In genomic region chr20:63495771-63496403, GRCh38 we compare ENCODE assay signal across 9 cellular contexts.
A peak's percentile ranks its signal among the peaks of the same experiment; 100 is the strongest.
DNase-seq lines count a peak whose midpoint lies in the region; ATAC-seq and TF ChIP-seq lines count a peak whose summit lies in the region.
"Had no signal": no experiment of that assay in that cellular context is flagged by ENCODE, and none has a peak within 500 bp of the region (broad histone marks: within the 10 kb centered on the region; RNA-seq: fewer than 3 reads in every experiment).

No MANE protein-coding gene starts in this region.

- H3K27me3 ChIP-seq in KMS-11 (ENCODE audit: insufficient read depth, low read depth): peaks cover 67% of the 10 kb centered on the region

- H3K4me1 ChIP-seq in KMS-11 (ENCODE audit: low read depth, poor library complexity, severe bottlenecking): no peaks in the 10 kb centered on the region

- H3K79me2 ChIP-seq in KMS-11 (ENCODE audit: insufficient read depth, low read depth): no peaks in the 10 kb centered on the region

- no peak overlapping the region for H3K27ac ChIP-seq in KMS-11
- H3K27ac ChIP-seq in caudate nucleus (ENCODE audit: low read depth, low read length): no peak overlapping the region
- H3K27ac ChIP-seq: SK-N-MC had no signal

- peak overlapping the region; percentile 34; the same call in 1 of the 2 replicates for H3K4me2 ChIP-seq in KMS-11

- H4K20me1 ChIP-seq in KMS-11 (ENCODE audit: insufficient read depth): no peaks in the 10 kb centered on the region

- no peak overlapping the region for H3K9ac ChIP-seq in KMS-11

- DNase-seq in COR-L47 (lab: John Stamatoyannopoulos, UW) (peak; percentile 54), caudate nucleus (lab: John Stamatoyannopoulos, UW) (peak in 43 of 61 donors; percentile 15 to 68 (median 40)), kidney tubule cell (ENCODE audit: low spot score) (peak; percentile 55)
- peak; percentile 81 for DNase-seq in activated CD4-positive, CD25-positive, alpha-beta regulatory T cell treated with anti-CD3 and anti-CD28 coated beads, Interleukin-2, amount 50 U/mL, for 72 hours
- DNase-seq in stimulated activated CD4-positive, alpha-beta T cell treated with anti-CD3 and anti-CD28 coated beads, Interleukin-4, amount 100 ng/mL, for 4 hours: peak; percentile 66 to 77

- no peak for ATAC-seq in HG03135 (IDR thresholded peaks at IDR 0.05; ENCODE audit: unreplicated experiment)
- no peak for ATAC-seq in HG02610 (IDR thresholded peaks at IDR 0.05; ENCODE audit: unreplicated experiment)

- H2AFZ ChIP-seq in KMS-11 (ENCODE audit: low read depth): no peak overlapping the region

- peak; percentile 94 for TF ChIP-seq CTCF in KMS-11 (conservative IDR thresholded peaks at IDR 0.05; ENCODE audit: low read depth, low read length)

- no peaks in the 10 kb centered on the region for H3K36me3 ChIP-seq in KMS-11 (ENCODE audit: insufficient read depth)

- H3K4me3 ChIP-seq in KMS-11 (IDR thresholded peaks at IDR 0.05; ENCODE audit: insufficient read depth, low read depth, low read length): no peak overlapping the region
- H3K4me3 ChIP-seq: SK-N-MC had no signal
